ENCODE assay signal across 12 cellular contexts in the genomic region with DNA sequence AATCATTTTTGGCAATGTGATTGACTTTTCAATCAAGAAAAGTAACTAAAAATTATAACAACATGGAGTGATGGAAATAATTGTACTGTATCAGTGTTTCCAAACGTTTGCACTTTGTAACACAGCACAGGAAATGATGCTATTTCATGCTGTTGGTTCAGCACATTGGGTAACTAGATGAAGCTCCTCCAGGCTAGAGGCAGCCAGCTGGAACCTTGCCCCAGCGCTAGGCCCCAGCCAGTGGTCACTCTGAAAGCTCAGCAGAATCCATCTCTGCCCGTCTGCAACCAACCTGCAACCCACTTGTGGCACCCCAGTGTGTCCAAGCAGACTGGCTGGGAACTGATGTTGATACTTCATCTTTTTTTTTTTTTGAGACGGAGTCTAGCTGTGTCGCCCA. TPM values are rescaled to one million over a fixed set of nuclear protein-coding genes. Genes with fewer than 3 reads are reported as not detected.
DNase-seq lines count a peak whose midpoint lies in the region; ATAC-seq, FAIRE-seq and TF ChIP-seq lines count a peak whose summit lies in the region.
"Had no signal": no experiment of that assay in that cellular context is flagged by ENCODE, and none has a peak within 500 bp of the region (broad histone marks: within the 10 kb centered on the region; RNA-seq: fewer than 3 reads in every experiment).

No MANE protein-coding gene starts in this region.

- H3K79me2 ChIP-seq in OCI-LY7 (ENCODE audit: insufficient read depth, low read depth, low read length) = no peaks in the 10 kb centered on the region

- CTCF ChIA-PET in OCI-LY7 (lab: Charles Lee; ENCODE audit: unreplicated experiment) = interaction anchor here (0.5 kb wide), 1 partner anchor 204 kb away, joined by 3 read pairs; no protein-coding TSS in a partner anchor

- H3K9me3 ChIP-seq in OCI-LY7 (ENCODE audit: low read length) (no peaks in the 10 kb centered on the region), neutrophil (no peaks in the 10 kb centered on the region)
- H3K9me3 ChIP-seq: Caco-2, SK-N-SH had no signal

- DNase-seq in GF-D8 (lab: John Stamatoyannopoulos, UW) (peak; percentile 65), OCI-LY7 (ENCODE audit: low spot score) (peak; percentile 35), fibroblast of the aortic adventitia (ENCODE audit: low read depth) (peak; percentile 40), erythroblast (lab: John Stamatoyannopoulos, UW) (no peak), GM12892 (ENCODE audit: insufficient read length) (no peak)
- DNase-seq: Caco-2, NCI-H510A, SK-N-SH had no signal

- no peak for ATAC-seq in HG02852 (IDR thresholded peaks at IDR 0.05; ENCODE audit: unreplicated experiment)
- ATAC-seq: activated CD4-positive, CD25-positive, alpha-beta regulatory T cell treated with anti-CD3 and anti-CD28 coated beads, Interleukin-2, amount 50 U/mL, for 24 hours; activated naive CD4-positive, alpha-beta T cell treated with anti-CD3 and anti-CD28 coated beads, Interleukin-2, amount 50 U/mL, for 72 hours had no signal

- H3K4me1 ChIP-seq in OCI-LY7 (ENCODE audit: insufficient read depth, low read length, poor library complexity, severe bottlenecking) (peaks cover 18% of the 10 kb centered on the region), neutrophil (ENCODE audit: control insufficient read depth in 1 of 2, insufficient read depth in 1 of 2, low read depth in 1 of 2, low read length in 1 of 2) (peaks cover 18 to 19% of the 10 kb centered on the region in 2 experiments)
- H3K4me1 ChIP-seq: Caco-2 had no signal

- H3K27me3 ChIP-seq in neutrophil = no peaks in the 10 kb centered on the region

- TF ChIP-seq POLR2A in erythroblast (IDR thresholded peaks at IDR 0.05; ENCODE audit: low read length) (no peak), GM12892 (IDR thresholded peaks at IDR 0.05; ENCODE audit: low read depth, low read length) (no peak)

- intact Hi-C loops in OCI-LY7 (cut with micrococcal nuclease; ENCODE audit: unreplicated experiment) = no loop called here

- H3K36me3 ChIP-seq in OCI-LY7 (ENCODE audit: insufficient read depth, low read length) = peaks cover 16% of the 10 kb centered on the region; the same call in 1 of the 2 replicates
- peaks cover 46% of the 10 kb centered on the region for H3K36me3 ChIP-seq in neutrophil

- H2AFZ ChIP-seq in OCI-LY7 (ENCODE audit: low read length) = peak overlapping the region; percentile 7; the same call in 1 of the 2 replicates

- H3K4me3 ChIP-seq in OCI-LY7 (ENCODE audit: low read depth, low read length, poor library complexity, severe bottlenecking) (no peak overlapping the region), fibroblast of the aortic adventitia (ENCODE audit: low read depth, low read length) (no peak overlapping the region), neutrophil (ENCODE audit: low read depth in 1 of 2, low read length in 1 of 2) (no peak overlapping the region)

- BruUV-seq in OCI-LY7 (replicated peaks; lab: Mats Ljungman, UMichigan) = no TSS peak

- H3K27ac ChIP-seq in OCI-LY7 (ENCODE audit: low read depth, low read length, poor library complexity, severe bottlenecking) (no peak overlapping the region), neutrophil (peak overlapping the region; percentile 73)

- POLR2A ChIA-PET in OCI-LY7 (lab: Charles Lee) = interaction anchor here (0.6 to 0.7 kb wide), 2 partner anchors 205 to 245 kb away, joined by 3 to 4 read pairs; no protein-coding TSS in a partner anchor

- TF ChIP-seq CTCF in OCI-LY7 (conservative IDR thresholded peaks at IDR 0.05; ENCODE audit: low read length) (no peak), fibroblast of the aortic adventitia (IDR thresholded peaks at IDR 0.05; ENCODE audit: insufficient read depth, low read length) (no peak), neutrophil (IDR thresholded peaks at IDR 0.05) (no peak)

- FAIRE-seq in GM12892 (lab: Jason Lieb, UNC) = no peak

- H4K20me1 ChIP-seq in OCI-LY7 (ENCODE audit: insufficient read depth, low read length) = no peaks in the 10 kb centered on the region

- peak overlapping the region; percentile 43 for H3K4me2 ChIP-seq in OCI-LY7 (ENCODE audit: low read length)
- H3K4me2 ChIP-seq: SK-N-SH had no signal

- H3K9me2 ChIP-seq in OCI-LY7 (ENCODE audit: insufficient read depth, low read length) = no peaks in the 10 kb centered on the region
- H3K9me2 ChIP-seq: SK-N-SH had no signal

RNA-seq across cellular contexts. Expression of a gene that starts 15.3 kb away (rescaled TPM):
- total RNA-seq in OCI-LY7 (2014; rRNA removed; shearing (Covaris generic)) = 19.2 and 24.4 TPM in 2 replicates
- total RNA-seq in OCI-LY7 (2022) (33.3 and 33.7 TPM in 2 replicates), fibroblast of the aortic adventitia (ENCODE audit: low replicate concordance) (42.8 and 49.6 TPM in 2 replicates)
- polyA plus RNA-seq in GM12892 (2012; ENCODE audit: missing spikeins) = 33.3 TPM

RNA-seq across cellular contexts. Expression of a gene that starts 15.3 kb away (rescaled TPM):
- total RNA-seq in OCI-LY7 (2014; rRNA removed; shearing (Covaris generic)) = 40.0 and 50.1 TPM in 2 replicates
- total RNA-seq in OCI-LY7 (2022) = 32.8 and 33.6 TPM in 2 replicates
- total RNA-seq in fibroblast of the aortic adventitia (ENCODE audit: low replicate concordance) = 15.0 and 22.6 TPM in 2 replicates
- 38.7 TPM for polyA plus RNA-seq in GM12892 (2012; ENCODE audit: missing spikeins)

Comparison
In these comparisons a context has a peak if more than half of its experiments do, and no peak if none do; other contexts are left out.
1. DNase-seq: peak in GF-D8 (single experiment), OCI-LY7 (single experiment) and fibroblast of the aortic adventitia (single experiment); none in erythroblast (0 of 2) and GM12892 (single experiment).